ENCODE assay signal across 30 cellular contexts in the genomic region with DNA sequence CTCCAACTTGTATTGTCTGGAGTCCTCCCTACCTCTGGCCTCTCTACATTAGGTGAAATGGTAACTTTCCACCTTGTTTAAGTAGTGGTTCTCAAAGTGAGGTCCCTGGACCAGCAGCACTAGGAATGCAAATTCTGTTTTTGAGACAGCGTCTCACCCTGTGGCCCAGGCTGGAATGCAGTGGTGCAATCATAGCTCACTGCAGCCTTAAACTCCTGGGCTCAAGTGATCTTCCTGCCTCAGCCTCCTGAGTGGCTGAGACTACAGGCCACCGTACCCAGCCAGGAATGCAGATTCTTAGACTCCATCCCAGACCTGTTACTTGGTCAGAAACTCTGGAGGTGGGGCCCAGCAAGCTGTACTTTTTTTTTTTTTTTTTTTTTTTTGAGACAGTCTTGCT. TPM values are rescaled to one million over a fixed set of nuclear protein-coding genes. Genes with fewer than 3 reads are reported as not detected.
"Had no signal": no experiment of that assay in that cellular context is flagged by ENCODE, and none has a peak within 500 bp of the region (broad histone marks: within the 10 kb centered on the region; RNA-seq: fewer than 3 reads in every experiment).

No MANE protein-coding gene starts in this region.

- H3K9me3 Mint-ChIP-seq: activated naive CD4-positive, alpha-beta T cell treated with anti-CD3 and anti-CD28 coated beads, Interleukin-2, amount 50 U/mL, for 72 hours; mesothelial cell of epicardium; naive B cell; nephron progenitor cell; stimulated activated naive B cell treated with anti-CD40 and anti-IgM and Interleukin-4, amounts not matched to agents 10 μg/mL and 1 μg/mL and 100 μg/mL, for 72 hours had no signal

- DNase-seq: activated CD4-positive, alpha-beta T cell treated with anti-CD3 and anti-CD28 coated beads for 36 hours; activated CD4-positive, CD25-positive, alpha-beta regulatory T cell; activated CD8-positive, alpha-beta memory T cell treated with anti-CD3 and anti-CD28 coated beads, Interleukin-2, amount 10 ng/mL, durations not matched to agents 7 days and 5 days; activated CD8-positive, alpha-beta T cell treated with anti-CD3 and anti-CD28 coated beads, Interleukin-2, amount 10 ng/mL, durations not matched to agents 7 days and 5 days; activated naive CD4-positive, alpha-beta T cell; activated T-cell treated with anti-CD3 and anti-CD28 coated beads, Interleukin-2, amount 50 U/mL, for 48 hours; brain microvascular endothelial cell; cortex of kidney; foreskin melanocyte; left cardiac atrium; naive B cell; nephron progenitor cell; ovary; retina; small intestine; stimulated activated CD4-positive, alpha-beta T cell treated with anti-CD3 and anti-CD28 coated beads, Interleukin-1b, Interleukin-23, amount 100 ng/mL, for 48 hours; stimulated activated naive B cell treated with anti-CD40 and anti-IgM and Interleukin-4, amounts not matched to agents 10 μg/mL and 1 μg/mL and 100 μg/mL, for 72 hours; stomach; T-helper 2 cell; tibial artery; upper lobe of right lung had no signal

- H3K4me3 Mint-ChIP-seq: activated CD4-positive, alpha-beta T cell treated with anti-CD3 and anti-CD28 coated beads for 36 hours; activated CD8-positive, alpha-beta memory T cell treated with anti-CD3 and anti-CD28 coated beads, Interleukin-2, amount 10 ng/mL, durations not matched to agents 7 days and 5 days; activated CD8-positive, alpha-beta T cell treated with anti-CD3 and anti-CD28 coated beads, Interleukin-2, amount 10 ng/mL, durations not matched to agents 7 days and 5 days; mesothelial cell of epicardium; naive B cell; nephron progenitor cell; stimulated activated naive B cell treated with anti-CD40 and anti-IgM and Interleukin-4, amounts not matched to agents 10 μg/mL and 1 μg/mL and 100 μg/mL, for 72 hours had no signal

- FAIRE-seq: endothelial cell of umbilical vein, keratinocyte, small intestine had no signal

- H3K36me3 Mint-ChIP-seq: activated CD8-positive, alpha-beta memory T cell treated with anti-CD3 and anti-CD28 coated beads, Interleukin-2, amount 10 ng/mL, durations not matched to agents 7 days and 5 days; activated naive CD4-positive, alpha-beta T cell treated with anti-CD3 and anti-CD28 coated beads, Interleukin-2, amount 50 U/mL, for 72 hours; mesothelial cell of epicardium; naive B cell; stimulated activated naive B cell treated with anti-CD40 and anti-IgM and Interleukin-4, amounts not matched to agents 10 μg/mL and 1 μg/mL and 100 μg/mL, for 72 hours had no signal

- H3K27ac ChIP-seq: brain microvascular endothelial cell, neutrophil, ovary, prostate gland, stomach, suprapubic skin, tibial artery, upper lobe of right lung had no signal

- H3K4me1 ChIP-seq: prostate gland, tibial artery had no signal

- ATAC-seq: activated CD4-positive, alpha-beta T cell treated with anti-CD3 and anti-CD28 coated beads for 36 hours; activated CD8-positive, alpha-beta memory T cell treated with anti-CD3 and anti-CD28 coated beads, Interleukin-2, amount 10 ng/mL, durations not matched to agents 7 days and 5 days; activated CD8-positive, alpha-beta T cell treated with anti-CD3 and anti-CD28 coated beads, Interleukin-2, amount 10 ng/mL, durations not matched to agents 7 days and 5 days; activated naive CD4-positive, alpha-beta T cell treated with anti-CD3 and anti-CD28 coated beads, Interleukin-2, amount 50 U/mL, for 72 hours; left cardiac atrium; sciatic nerve; stimulated activated naive B cell treated with anti-CD40 and anti-IgM and Interleukin-4, amounts not matched to agents 10 μg/mL and 1 μg/mL and 100 μg/mL, for 72 hours; upper lobe of right lung had no signal

- H3K27ac Mint-ChIP-seq: activated CD4-positive, alpha-beta T cell treated with anti-CD3 and anti-CD28 coated beads for 36 hours; activated CD8-positive, alpha-beta memory T cell treated with anti-CD3 and anti-CD28 coated beads, Interleukin-2, amount 10 ng/mL, durations not matched to agents 7 days and 5 days; activated CD8-positive, alpha-beta T cell treated with anti-CD3 and anti-CD28 coated beads, Interleukin-2, amount 10 ng/mL, durations not matched to agents 7 days and 5 days; activated naive CD4-positive, alpha-beta T cell treated with anti-CD3 and anti-CD28 coated beads, Interleukin-2, amount 50 U/mL, for 72 hours; mesothelial cell of epicardium; naive B cell; nephron progenitor cell; stimulated activated naive B cell treated with anti-CD40 and anti-IgM and Interleukin-4, amounts not matched to agents 10 μg/mL and 1 μg/mL and 100 μg/mL, for 72 hours had no signal

- H3K4me3 ChIP-seq: ovary, prostate gland, stomach, suprapubic skin, tibial artery, upper lobe of right lung had no signal

- H3K36me3 ChIP-seq: brain microvascular endothelial cell, neutrophil, ovary, prostate gland, stomach, suprapubic skin, tibial artery, upper lobe of right lung had no signal

- H3K27me3 ChIP-seq: brain microvascular endothelial cell, neutrophil, ovary, stomach, suprapubic skin, tibial artery, upper lobe of right lung had no signal

- H3K9me3 ChIP-seq: neutrophil, ovary, prostate gland, stomach, suprapubic skin, tibial artery, upper lobe of right lung had no signal

- H3K27me3 Mint-ChIP-seq: activated CD4-positive, alpha-beta T cell treated with anti-CD3 and anti-CD28 coated beads for 36 hours; activated CD8-positive, alpha-beta memory T cell treated with anti-CD3 and anti-CD28 coated beads, Interleukin-2, amount 10 ng/mL, durations not matched to agents 7 days and 5 days; naive B cell had no signal

RNA-seq across cellular contexts. Expression of gene MLXIPL, which starts 39.1 kb away (rescaled TPM):
- total RNA-seq: activated CD4-positive, alpha-beta T cell treated with anti-CD3 and anti-CD28 coated beads for 36 hours; activated CD8-positive, alpha-beta memory T cell treated with anti-CD3 and anti-CD28 coated beads, Interleukin-2, amount 10 ng/mL, durations not matched to agents 7 days and 5 days; activated CD8-positive, alpha-beta T cell treated with anti-CD3 and anti-CD28 coated beads, Interleukin-2, amount 10 ng/mL, durations not matched to agents 7 days and 5 days; activated naive CD4-positive, alpha-beta T cell treated with anti-CD3 and anti-CD28 coated beads, Interleukin-2, amount 50 U/mL, for 72 hours; endothelial cell of umbilical vein; glomerular endothelial cell had no signal
- polyA plus RNA-seq: endothelial cell of umbilical vein had no signal
